23 cellular contexts compared by ENCODE assay signal in genomic region chr3:184889312-184889904, GRCh38.
DNase-seq lines count a peak whose midpoint lies in the region; ATAC-seq and TF ChIP-seq lines count a peak whose summit lies in the region.
"Had no signal": no experiment of that assay in that cellular context is flagged by ENCODE, and none has a peak within 500 bp of the region (broad histone marks: within the 10 kb centered on the region; RNA-seq: fewer than 3 reads in every experiment).

No MANE protein-coding gene starts in this region.

- no peaks in the 10 kb centered on the region for H3K27me3 Mint-ChIP-seq in H9 (ENCODE audit: low read depth)
- H3K27me3 Mint-ChIP-seq in stimulated activated memory B cell treated with anti-CD40 and anti-IgM and Interleukin-4, amounts not matched to agents 10 μg/mL and 1 μg/mL and 100 μg/mL, for 72 hours = no peaks in the 10 kb centered on the region
- H3K27me3 Mint-ChIP-seq: CD8-positive, alpha-beta memory T cell had no signal

- no peak overlapping the region for H4K8ac ChIP-seq in H9 (replicated peaks; ENCODE audit: insufficient read length, low read depth, low read length)
- H4K8ac ChIP-seq in mesendoderm (ENCODE audit: low read depth, low read length) = no peak overlapping the region

- no peak overlapping the region for H3K4me3 Mint-ChIP-seq in H9
- no peak overlapping the region for H3K4me3 Mint-ChIP-seq in stimulated activated memory B cell treated with anti-CD40 and anti-IgM and Interleukin-4, amounts not matched to agents 10 μg/mL and 1 μg/mL and 100 μg/mL, for 72 hours
- H3K4me3 Mint-ChIP-seq: CD8-positive, alpha-beta memory T cell; HFFc6 had no signal

- ATAC-seq in stimulated activated memory B cell treated with anti-CD40 and anti-IgM and Interleukin-4, amounts not matched to agents 10 μg/mL and 1 μg/mL and 100 μg/mL, for 72 hours = no peak
- ATAC-seq: K562, PC-3 had no signal

- peaks cover 12% of the 10 kb centered on the region for H3F3A ChIP-seq in MM.1S (ENCODE audit: insufficient read depth, low read length)

- H3K18ac ChIP-seq in H9 (ENCODE audit: insufficient read length, low read depth, low read length) = no peak overlapping the region
- H3K18ac ChIP-seq in mesendoderm (ENCODE audit: low read length) = no peak overlapping the region

- H3K4me3 ChIP-seq in HUES64 (ENCODE audit: low read length) = no peak overlapping the region
- H3K4me3 ChIP-seq in mesendoderm (ENCODE audit: low read length) = no peak overlapping the region
- H3K4me3 ChIP-seq in MM.1S (ENCODE audit: low read length) = no peak overlapping the region
- H3K4me3 ChIP-seq in BE2C (ENCODE audit: low read depth, low read length) = no peak overlapping the region
- H3K4me3 ChIP-seq: K562 had no signal

- H2BK15ac ChIP-seq in H9 (ENCODE audit: low read depth, low read length) (no peak overlapping the region), mesendoderm (replicated peaks; ENCODE audit: low read depth) (no peak overlapping the region)

- H3K9ac ChIP-seq in H9 (ENCODE audit: extremely low read depth, insufficient read length, low read length) (no peak overlapping the region), HUES64 (ENCODE audit: low read depth, low read length) (no peak overlapping the region), mesendoderm (ENCODE audit: low read length) (no peak overlapping the region), MM.1S (ENCODE audit: low read length) (no peak overlapping the region)
- H3K9ac ChIP-seq: SK-N-SH had no signal

- no peak overlapping the region; the same call in 1 of the 2 replicates for H3K14ac ChIP-seq in H9 (ENCODE audit: insufficient read depth, low read length)

- no peak overlapping the region for H3K23ac ChIP-seq in H9 (ENCODE audit: insufficient read length, low read depth, low read length)
- H3K23ac ChIP-seq in mesendoderm (ENCODE audit: low read length) = no peak overlapping the region

- H3K56ac ChIP-seq in H9 (ENCODE audit: insufficient read length, low read depth, low read length) = no peak overlapping the region
- no peak overlapping the region for H3K56ac ChIP-seq in mesendoderm (ENCODE audit: low read length)

- H3K79me2 ChIP-seq in H9 (ENCODE audit: insufficient read depth, low read length) (no peaks in the 10 kb centered on the region), mesendoderm (ENCODE audit: control insufficient read depth, insufficient read depth, low read length) (no peaks in the 10 kb centered on the region), MM.1S (ENCODE audit: low read length) (no peaks in the 10 kb centered on the region)

- H4K5ac ChIP-seq in H9 (ENCODE audit: insufficient read length, low read depth, low read length) (no peak overlapping the region), mesendoderm (ENCODE audit: low read length) (no peak overlapping the region)

- no peaks in the 10 kb centered on the region for H3K9me2 ChIP-seq in MM.1S (replicated peaks; ENCODE audit: insufficient read depth, low read length)
- H3K9me2 ChIP-seq: SK-N-SH had no signal

- H3K23me2 ChIP-seq in H9 (ENCODE audit: insufficient read length, low read depth, low read length, poor library complexity, severe bottlenecking) = no peaks in the 10 kb centered on the region

- H3T11ph ChIP-seq in H9 (ENCODE audit: low read length) = no peak overlapping the region

- H3K27ac ChIP-seq in H9 (ENCODE audit: insufficient read length, low read depth, low read length) = no peak overlapping the region
- peak overlapping the region; percentile 27; the same call in 1 of the 2 replicates for H3K27ac ChIP-seq in HUES64 (ENCODE audit: low read depth, low read length)
- no peak overlapping the region for H3K27ac ChIP-seq in mesendoderm (ENCODE audit: low read depth, low read length)
- no peak overlapping the region for H3K27ac ChIP-seq in MM.1S (ENCODE audit: low read length)
- H3K27ac ChIP-seq: C4-2B had no signal

- H3K4ac ChIP-seq in H9 (ENCODE audit: low read depth, low read length) (no peak overlapping the region), mesendoderm (ENCODE audit: low read depth, low read length) (no peak overlapping the region)

- no peaks in the 10 kb centered on the region for H3K9me3 Mint-ChIP-seq in H9
- no peaks in the 10 kb centered on the region for H3K9me3 Mint-ChIP-seq in stimulated activated memory B cell treated with anti-CD40 and anti-IgM and Interleukin-4, amounts not matched to agents 10 μg/mL and 1 μg/mL and 100 μg/mL, for 72 hours
- H3K9me3 Mint-ChIP-seq: CD8-positive, alpha-beta memory T cell; HFFc6 had no signal

- TF ChIP-seq CTCF in H9 (conservative IDR thresholded peaks at IDR 0.05) (no peak), MM.1S (IDR thresholded peaks at IDR 0.05; ENCODE audit: low read length) (no peak), BE2C (IDR thresholded peaks at IDR 0.05; ENCODE audit: low read depth, low read length) (no peak)

- H3K4me2 ChIP-seq in H9 (ENCODE audit: insufficient read depth, insufficient read length, low read length) = no peak overlapping the region
- H3K4me2 ChIP-seq in mesendoderm (ENCODE audit: low read length) = no peak overlapping the region
- H3K4me2 ChIP-seq in MM.1S (ENCODE audit: low read depth, low read length) = no peak overlapping the region
- H3K4me2 ChIP-seq: SK-N-SH had no signal

- H3K4me1 ChIP-seq in H9 (ENCODE audit: insufficient read depth, low read length) = peaks cover 3% of the 10 kb centered on the region; the same call in 1 of the 2 replicates
- H3K4me1 ChIP-seq in HUES64 (ENCODE audit: insufficient read depth, low read length) = peaks cover 11% of the 10 kb centered on the region
- H3K4me1 ChIP-seq in mesendoderm (ENCODE audit: control insufficient read depth, low read depth, low read length) = no peaks in the 10 kb centered on the region
- peaks cover 14% of the 10 kb centered on the region for H3K4me1 ChIP-seq in MM.1S (ENCODE audit: low read length)
- H3K4me1 ChIP-seq in BE2C = no peaks in the 10 kb centered on the region; the same call in 1 of the 2 replicates

- H3K36me3 Mint-ChIP-seq in H9 (ENCODE audit: insufficient read depth in 1 of 3, low read depth in 3 of 3) = peaks cover 0 to 3% (median 0%) of the 10 kb centered on the region in 3 experiments; a peak in 1 of 7 replicates
- H3K36me3 Mint-ChIP-seq in stimulated activated memory B cell treated with anti-CD40 and anti-IgM and Interleukin-4, amounts not matched to agents 10 μg/mL and 1 μg/mL and 100 μg/mL, for 72 hours = peaks cover 15% of the 10 kb centered on the region

- H2AK5ac ChIP-seq in H9 (ENCODE audit: insufficient read length, low read length) = no peak overlapping the region
- H2AK5ac ChIP-seq in mesendoderm (ENCODE audit: low read length) = no peak overlapping the region

- H3K9me3 ChIP-seq in H9 (ENCODE audit: control insufficient read depth, low read depth, low read length) (no peaks in the 10 kb centered on the region), HUES64 (ENCODE audit: insufficient read depth, low read depth, low read length) (no peaks in the 10 kb centered on the region), MM.1S (replicated peaks; ENCODE audit: insufficient read depth, low read length) (no peaks in the 10 kb centered on the region), BE2C (no peaks in the 10 kb centered on the region)
- H3K9me3 ChIP-seq: SK-N-SH had no signal

- H2BK5ac ChIP-seq in H9 (ENCODE audit: insufficient read length, low read length) = no peak overlapping the region
- H2BK5ac ChIP-seq in mesendoderm (ENCODE audit: low read length) = no peak overlapping the region

- no CpG with 5 or more reads among the region's 6 CpGs for WGBS in H9 (ENCODE audit: extremely low coverage, insufficient read length, low lambda C conversion rate)
- WGBS in HUES64 = 93% methylated on average over 5 of the region's 6 CpGs
- no CpG with 5 or more reads among the region's 6 CpGs for WGBS in mesendoderm (ENCODE audit: extremely low coverage, insufficient coverage, low lambda C conversion rate)

- DNase-seq in H9 = no peak
- DNase-seq in mesendoderm = peak; percentile 28
- DNase-seq in MM.1S = no peak
- no peak for DNase-seq in BE2C
- no peak for DNase-seq in T1000 (lab: John Stamatoyannopoulos, UW)
- DNase-seq: CD8-positive, alpha-beta memory T cell; DMS 273 treated with DMSO at 0.1 percent for 48 hours; DMS79 treated with DMSO at 0.1 percent for 48 hours; HFFc6; Kasumi-1; MV-4-11; NCI-H1105; NCI-H1436 treated with DMSO at 0.1 percent for 48 hours; NCI-H187 treated with DMSO at 0.1 percent for 48 hours; NCI-H446; NCI-H524 treated with DMSO at 0.1 percent for 48 hours; NCI-H774; PC-3; SK-N-SH had no signal

- H2BK120ac ChIP-seq in H9 (ENCODE audit: low read depth, low read length, poor library complexity, severe bottlenecking) = no peak overlapping the region
- no peak overlapping the region for H2BK120ac ChIP-seq in mesendoderm (ENCODE audit: low read depth, low read length)

- peaks cover 13 to 15% of the 10 kb centered on the region in 2 experiments for H3K4me1 Mint-ChIP-seq in H9
- H3K4me1 Mint-ChIP-seq in stimulated activated memory B cell treated with anti-CD40 and anti-IgM and Interleukin-4, amounts not matched to agents 10 μg/mL and 1 μg/mL and 100 μg/mL, for 72 hours = peaks cover 8% of the 10 kb centered on the region
- H3K4me1 Mint-ChIP-seq: CD8-positive, alpha-beta memory T cell had no signal

- H2BK20ac ChIP-seq in H9 (ENCODE audit: low read depth, low read length, poor library complexity, severe bottlenecking) = no peak overlapping the region

- no peaks in the 10 kb centered on the region for H3K27me3 ChIP-seq in H9 (ENCODE audit: insufficient read depth, low read length)
- no peaks in the 10 kb centered on the region for H3K27me3 ChIP-seq in HUES64 (ENCODE audit: insufficient read depth, low read length)
- no peaks in the 10 kb centered on the region for H3K27me3 ChIP-seq in mesendoderm (ENCODE audit: insufficient read depth, low read length, poor library complexity)
- no peaks in the 10 kb centered on the region for H3K27me3 ChIP-seq in MM.1S (replicated peaks; ENCODE audit: insufficient read depth, low read length)
- H3K27me3 ChIP-seq in BE2C = no peaks in the 10 kb centered on the region

- H3K36me3 ChIP-seq in HUES64 (ENCODE audit: insufficient read depth, low read length) = no peaks in the 10 kb centered on the region
- no peaks in the 10 kb centered on the region for H3K36me3 ChIP-seq in mesendoderm (ENCODE audit: control insufficient read depth, insufficient read depth, low read length)
- no peaks in the 10 kb centered on the region for H3K36me3 ChIP-seq in MM.1S (replicated peaks; ENCODE audit: insufficient read depth, low read length)
- H3K36me3 ChIP-seq in BE2C = no peaks in the 10 kb centered on the region

- H3K79me1 ChIP-seq in H9 (ENCODE audit: insufficient read depth, low read depth, low read length, poor library complexity, severe bottlenecking) (no peaks in the 10 kb centered on the region), mesendoderm (ENCODE audit: low read length) (no peaks in the 10 kb centered on the region)

- H3K27ac Mint-ChIP-seq in H9 = peak overlapping the region; percentile 2 to 96 (median 74); a peak in 5 of 7 replicates
- peak overlapping the region; percentile 43 for H3K27ac Mint-ChIP-seq in stimulated activated memory B cell treated with anti-CD40 and anti-IgM and Interleukin-4, amounts not matched to agents 10 μg/mL and 1 μg/mL and 100 μg/mL, for 72 hours
- H3K27ac Mint-ChIP-seq: HFFc6 had no signal

- H2BK12ac ChIP-seq in H9 (ENCODE audit: insufficient read length, low read depth, low read length) = no peak overlapping the region

- H4K91ac ChIP-seq in H9 (ENCODE audit: insufficient read length, low read depth, low read length) = no peak overlapping the region

- H2AFZ ChIP-seq in H9 (ENCODE audit: low read length) (no peak overlapping the region), MM.1S (ENCODE audit: low read length) (no peak overlapping the region)

- no peaks in the 10 kb centered on the region for H4K20me1 ChIP-seq in H9 (ENCODE audit: control insufficient read depth, insufficient read depth, insufficient read length)
- H4K20me1 ChIP-seq in MM.1S (ENCODE audit: insufficient read depth, low read length) = no peaks in the 10 kb centered on the region
